In the genomic region with DNA sequence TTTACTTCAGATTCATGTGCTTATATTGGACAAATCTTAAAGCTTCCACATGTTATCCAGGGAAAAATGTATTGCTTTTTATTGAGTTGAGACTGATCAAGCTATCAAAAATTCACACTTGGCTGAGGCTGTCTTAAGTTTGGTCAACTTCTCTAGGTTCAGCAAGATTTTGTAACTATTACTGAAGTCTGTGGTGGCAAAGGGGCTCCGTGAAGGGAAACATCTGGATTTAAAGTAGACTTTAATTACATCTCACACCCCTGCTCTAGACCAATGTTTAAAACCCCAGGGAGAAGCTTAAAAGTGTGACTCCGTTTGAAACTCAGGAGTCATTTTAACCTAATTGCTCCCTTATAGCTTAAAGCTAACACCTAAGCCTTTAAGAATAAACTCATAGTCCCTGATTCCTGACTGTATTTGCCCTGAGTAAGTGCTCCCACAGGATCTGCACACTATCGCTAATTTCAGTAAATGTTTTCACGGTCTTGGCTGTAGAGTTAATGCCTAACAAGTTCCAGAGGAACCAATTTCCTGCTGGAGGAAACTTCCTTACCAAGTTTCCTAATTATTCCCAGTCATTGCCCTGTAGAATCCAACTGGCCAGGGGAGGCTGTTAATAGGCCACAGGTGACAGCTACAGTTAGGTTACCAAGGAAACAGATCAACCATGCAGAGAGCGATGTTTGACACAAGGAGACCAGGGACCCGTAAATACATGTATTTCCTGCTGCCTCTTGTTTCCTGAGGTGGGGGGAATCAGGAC, we compare ENCODE assay signal across 8 cellular contexts. TPM values are rescaled to one million over a fixed set of nuclear protein-coding genes. Genes with fewer than 3 reads are reported as not detected.
A peak's percentile ranks its signal among the peaks of the same experiment; 100 is the strongest.
DNase-seq lines count a peak whose midpoint lies in the region; ATAC-seq and TF ChIP-seq lines count a peak whose summit lies in the region.
"Had no signal": no experiment of that assay in that cellular context is flagged by ENCODE, and none has a peak within 500 bp of the region (broad histone marks: within the 10 kb centered on the region; RNA-seq: fewer than 3 reads in every experiment).

No MANE protein-coding gene starts in this region.

- H3K9me3 Mint-ChIP-seq in chondrocyte (ENCODE audit: low read depth) (peaks cover 3% of the 10 kb centered on the region), osteocyte (ENCODE audit: unreplicated experiment) (peaks cover 7% of the 10 kb centered on the region)

- H3K27me3 Mint-ChIP-seq in chondrocyte (ENCODE audit: low read depth) (no peaks in the 10 kb centered on the region), osteocyte (ENCODE audit: unreplicated experiment) (peaks cover 2% of the 10 kb centered on the region)

- ATAC-seq in GM18511 (IDR thresholded peaks at IDR 0.05; ENCODE audit: unreplicated experiment) (peak; percentile 42), HG03108 (IDR thresholded peaks at IDR 0.05; ENCODE audit: unreplicated experiment) (peak; percentile 41)

- H3K27ac Mint-ChIP-seq in chondrocyte (ENCODE audit: unreplicated experiment) (peak overlapping the region; percentile 42), osteocyte (ENCODE audit: unreplicated experiment) (peak overlapping the region; percentile 65)

- H3K4me1 Mint-ChIP-seq in chondrocyte (ENCODE audit: low read depth) (peaks cover 51% of the 10 kb centered on the region), osteocyte (ENCODE audit: unreplicated experiment) (peaks cover 26% of the 10 kb centered on the region)

- intact Hi-C loops in posterior vena cava (cut with DNase I): loop anchor here in 1 of 2 donors (10.0 kb wide), 1 partner anchor 94 kb away; the partner anchor contains the start of gene EIF3F

- no peaks in the 10 kb centered on the region for H3K36me3 Mint-ChIP-seq in chondrocyte (ENCODE audit: low read depth)
- peaks cover 2% of the 10 kb centered on the region for H3K36me3 Mint-ChIP-seq in osteocyte (ENCODE audit: unreplicated experiment)

- TF ChIP-seq CTCF in chondrocyte (IDR thresholded peaks at IDR 0.05): no peak
- TF ChIP-seq CTCF in osteocyte (IDR thresholded peaks at IDR 0.05): no peak
- no peak for TF ChIP-seq CTCF in GM13977 (IDR thresholded peaks at IDR 0.05; ENCODE audit: extremely low read depth, insufficient read depth, missing control alignments)

- DNase-seq in chondrocyte (ENCODE audit: low spot score): no peak
- DNase-seq in osteocyte (ENCODE audit: extremely low spot score, unreplicated experiment): no peak
- no peak for DNase-seq in activated naive CD4-positive, alpha-beta T cell treated with anti-CD3 and anti-CD28 coated beads, Interleukin-2, amount 50 U/mL, for 16 hours
- no peak for DNase-seq in GM13977 (ENCODE audit: low spot score)
- DNase-seq in posterior vena cava (ENCODE audit: low spot score): no peak
- DNase-seq: KBM-7 had no signal

- H3K4me3 Mint-ChIP-seq in chondrocyte (ENCODE audit: unreplicated experiment): no peak overlapping the region
- H3K4me3 Mint-ChIP-seq in osteocyte (ENCODE audit: unreplicated experiment): no peak overlapping the region

- in situ Hi-C loops in GM13977 (cut with MboI; ENCODE audit: low pct_unique_long_range_greater_than_20kb, low sequenced_read_pairs, unreplicated experiment): loop anchor here (10.0 kb wide), 1 partner anchor 94 kb away; the partner anchor contains the start of gene EIF3F

RNA-seq across cellular contexts. Expression of gene OR10A6, which starts 40.5 kb away (rescaled TPM):
- total RNA-seq in chondrocyte (not detected in 3 replicates), osteocyte (not detected in 2 replicates), posterior vena cava (not detected)

RNA-seq across cellular contexts. Expression of gene OR10A3, which starts 50.9 kb away (rescaled TPM):
- total RNA-seq in chondrocyte: not detected in 3 replicates
- total RNA-seq in osteocyte: not detected in 2 replicates
- total RNA-seq in posterior vena cava: not detected

RNA-seq across cellular contexts. Expression of gene OR5P3, which starts 60.0 kb away (rescaled TPM):
- total RNA-seq in chondrocyte: 0.30 to 0.46 TPM in 2 of 3 replicates, not detected in the other
- not detected in 2 replicates for total RNA-seq in osteocyte
- total RNA-seq in posterior vena cava: not detected
